Comparison of ENCODE assay signal across 1 cellular context in genomic region chr18:74266161-74266560, GRCh38.
TF ChIP-seq lines count a peak whose summit lies in the region.

No MANE protein-coding gene starts in this region.

TF ChIP-seq in HepG2, 621 proteins besides CTCF, POLR2A, EP300 and RAD21 (continued from another document and continues in another):
- TF ChIP-seq ASH2L (IDR thresholded peaks at IDR 0.05; ENCODE audit: insufficient read length, low read depth, low read length): peak; percentile 61
- no peak for TF ChIP-seq FOXA1 (IDR thresholded peaks at IDR 0.05)
- 0 out of 2 replicates have a peak, but pooled peaks have one; percentile 9 for TF ChIP-seq FOXA1 (CRISPR knock-in tag; IDR thresholded peaks at IDR 0.05)
- TF ChIP-seq ZFP82 (CRISPR knock-in tag; IDR thresholded peaks at IDR 0.05; ENCODE audit: borderline replicate concordance): no peak
- 0 out of 2 replicates have a peak, but pooled peaks have one; percentile 17 for TF ChIP-seq SMC3 (IDR thresholded peaks at IDR 0.05; ENCODE audit: low read length)
- TF ChIP-seq PHF21A (CRISPR knock-in tag; IDR thresholded peaks at IDR 0.05): peak; percentile 69
- TF ChIP-seq, protein P1, sequence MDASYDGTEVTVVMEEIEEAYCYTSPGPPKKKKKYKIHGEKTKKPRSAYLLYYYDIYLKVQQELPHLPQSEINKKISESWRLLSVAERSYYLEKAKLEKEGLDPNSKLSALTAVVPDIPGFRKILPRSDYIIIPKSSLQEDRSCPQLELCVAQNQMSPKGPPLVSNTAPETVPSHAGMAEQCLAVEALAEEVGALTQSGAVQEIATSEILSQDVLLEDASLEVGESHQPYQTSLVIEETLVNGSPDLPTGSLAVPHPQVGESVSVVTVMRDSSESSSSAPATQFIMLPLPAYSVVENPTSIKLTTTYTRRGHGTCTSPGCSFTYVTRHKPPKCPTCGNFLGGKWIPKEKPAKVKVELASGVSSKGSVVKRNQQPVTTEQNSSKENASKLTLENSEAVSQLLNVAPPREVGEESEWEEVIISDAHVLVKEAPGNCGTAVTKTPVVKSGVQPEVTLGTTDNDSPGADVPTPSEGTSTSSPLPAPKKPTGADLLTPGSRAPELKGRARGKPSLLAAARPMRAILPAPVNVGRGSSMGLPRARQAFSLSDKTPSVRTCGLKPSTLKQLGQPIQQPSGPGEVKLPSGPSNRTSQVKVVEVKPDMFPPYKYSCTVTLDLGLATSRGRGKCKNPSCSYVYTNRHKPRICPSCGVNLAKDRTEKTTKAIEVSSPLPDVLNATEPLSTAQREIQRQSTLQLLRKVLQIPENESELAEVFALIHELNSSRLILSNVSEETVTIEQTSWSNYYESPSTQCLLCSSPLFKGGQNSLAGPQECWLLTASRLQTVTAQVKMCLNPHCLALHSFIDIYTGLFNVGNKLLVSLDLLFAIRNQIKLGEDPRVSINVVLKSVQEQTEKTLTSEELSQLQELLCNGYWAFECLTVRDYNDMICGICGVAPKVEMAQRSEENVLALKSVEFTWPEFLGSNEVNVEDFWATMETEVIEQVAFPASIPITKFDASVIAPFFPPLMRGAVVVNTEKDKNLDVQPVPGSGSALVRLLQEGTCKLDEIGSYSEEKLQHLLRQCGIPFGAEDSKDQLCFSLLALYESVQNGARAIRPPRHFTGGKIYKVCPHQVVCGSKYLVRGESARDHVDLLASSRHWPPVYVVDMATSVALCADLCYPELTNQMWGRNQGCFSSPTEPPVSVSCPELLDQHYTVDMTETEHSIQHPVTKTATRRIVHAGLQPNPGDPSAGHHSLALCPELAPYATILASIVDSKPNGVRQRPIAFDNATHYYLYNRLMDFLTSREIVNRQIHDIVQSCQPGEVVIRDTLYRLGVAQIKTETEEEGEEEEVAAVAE (CRISPR knock-in tag; IDR thresholded peaks at IDR 0.05; ENCODE audit: borderline replicate concordance): no peak
- no peak for TF ChIP-seq ZNF431 (CRISPR knock-in tag; IDR thresholded peaks at IDR 0.05; ENCODE audit: borderline replicate concordance, low read depth)
- TF ChIP-seq, protein P2, sequence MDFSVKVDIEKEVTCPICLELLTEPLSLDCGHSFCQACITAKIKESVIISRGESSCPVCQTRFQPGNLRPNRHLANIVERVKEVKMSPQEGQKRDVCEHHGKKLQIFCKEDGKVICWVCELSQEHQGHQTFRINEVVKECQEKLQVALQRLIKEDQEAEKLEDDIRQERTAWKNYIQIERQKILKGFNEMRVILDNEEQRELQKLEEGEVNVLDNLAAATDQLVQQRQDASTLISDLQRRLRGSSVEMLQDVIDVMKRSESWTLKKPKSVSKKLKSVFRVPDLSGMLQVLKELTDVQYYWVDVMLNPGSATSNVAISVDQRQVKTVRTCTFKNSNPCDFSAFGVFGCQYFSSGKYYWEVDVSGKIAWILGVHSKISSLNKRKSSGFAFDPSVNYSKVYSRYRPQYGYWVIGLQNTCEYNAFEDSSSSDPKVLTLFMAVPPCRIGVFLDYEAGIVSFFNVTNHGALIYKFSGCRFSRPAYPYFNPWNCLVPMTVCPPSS (IDR thresholded peaks at IDR 0.05): no peak
- TF ChIP-seq GPBP1L1 (CRISPR knock-in tag; IDR thresholded peaks at IDR 0.05): no peak
- no peak for TF ChIP-seq ZNF33A (CRISPR knock-in tag; IDR thresholded peaks at IDR 0.05; ENCODE audit: borderline replicate concordance)
- peak; percentile 76; the same call in 1 of the 2 replicates for TF ChIP-seq MEIS1 (CRISPR knock-in tag; IDR thresholded peaks at IDR 0.05; ENCODE audit: borderline replicate concordance)
- no peak for TF ChIP-seq ZNF274 (CRISPR knock-in tag; IDR thresholded peaks at IDR 0.05)
- TF ChIP-seq RXRB (CRISPR knock-in tag; IDR thresholded peaks at IDR 0.05; ENCODE audit: borderline replicate concordance): peak; percentile 39; the same call in 1 of the 2 replicates
- peak; percentile 53; the same call in 1 of the 2 replicates for TF ChIP-seq ZNF580 (CRISPR knock-in tag; IDR thresholded peaks at IDR 0.05; ENCODE audit: borderline replicate concordance, low read depth)
- TF ChIP-seq CHD4 (IDR thresholded peaks at IDR 0.05; ENCODE audit: borderline replicate concordance, low read length): no peak
- TF ChIP-seq ZMYM4 (CRISPR knock-in tag; IDR thresholded peaks at IDR 0.05): 0 out of 2 replicates have a peak, but pooled peaks have one; percentile 31
- no peak for TF ChIP-seq SP1 (IDR thresholded peaks at IDR 0.05)
- no peak for TF ChIP-seq SP1 (CRISPR knock-in tag; IDR thresholded peaks at IDR 0.05)
- TF ChIP-seq NONO (IDR thresholded peaks at IDR 0.05): no peak
- no peak for TF ChIP-seq NONO (CRISPR knock-in tag; conservative IDR thresholded peaks at IDR 0.05)
- TF ChIP-seq MEIS2 (CRISPR knock-in tag; IDR thresholded peaks at IDR 0.05): peak; percentile 88
- TF ChIP-seq ZNF17 (CRISPR knock-in tag; IDR thresholded peaks at IDR 0.05): no peak
- no peak for TF ChIP-seq ZNF263 (CRISPR knock-in tag; IDR thresholded peaks at IDR 0.05)
- no peak for TF ChIP-seq BORCS8-MEF2B (CRISPR knock-in tag; IDR thresholded peaks at IDR 0.05)
- peak; percentile 28; the same call in 1 of the 2 replicates for TF ChIP-seq DPF2 (CRISPR knock-in tag; IDR thresholded peaks at IDR 0.05; ENCODE audit: borderline replicate concordance, low read depth)
- no peak for TF ChIP-seq GRHL1 (CRISPR knock-in tag; conservative IDR thresholded peaks at IDR 0.05)
- TF ChIP-seq, protein P3, sequence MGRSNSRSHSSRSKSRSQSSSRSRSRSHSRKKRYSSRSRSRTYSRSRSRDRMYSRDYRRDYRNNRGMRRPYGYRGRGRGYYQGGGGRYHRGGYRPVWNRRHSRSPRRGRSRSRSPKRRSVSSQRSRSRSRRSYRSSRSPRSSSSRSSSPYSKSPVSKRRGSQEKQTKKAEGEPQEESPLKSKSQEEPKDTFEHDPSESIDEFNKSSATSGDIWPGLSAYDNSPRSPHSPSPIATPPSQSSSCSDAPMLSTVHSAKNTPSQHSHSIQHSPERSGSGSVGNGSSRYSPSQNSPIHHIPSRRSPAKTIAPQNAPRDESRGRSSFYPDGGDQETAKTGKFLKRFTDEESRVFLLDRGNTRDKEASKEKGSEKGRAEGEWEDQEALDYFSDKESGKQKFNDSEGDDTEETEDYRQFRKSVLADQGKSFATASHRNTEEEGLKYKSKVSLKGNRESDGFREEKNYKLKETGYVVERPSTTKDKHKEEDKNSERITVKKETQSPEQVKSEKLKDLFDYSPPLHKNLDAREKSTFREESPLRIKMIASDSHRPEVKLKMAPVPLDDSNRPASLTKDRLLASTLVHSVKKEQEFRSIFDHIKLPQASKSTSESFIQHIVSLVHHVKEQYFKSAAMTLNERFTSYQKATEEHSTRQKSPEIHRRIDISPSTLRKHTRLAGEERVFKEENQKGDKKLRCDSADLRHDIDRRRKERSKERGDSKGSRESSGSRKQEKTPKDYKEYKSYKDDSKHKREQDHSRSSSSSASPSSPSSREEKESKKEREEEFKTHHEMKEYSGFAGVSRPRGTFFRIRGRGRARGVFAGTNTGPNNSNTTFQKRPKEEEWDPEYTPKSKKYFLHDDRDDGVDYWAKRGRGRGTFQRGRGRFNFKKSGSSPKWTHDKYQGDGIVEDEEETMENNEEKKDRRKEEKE (IDR thresholded peaks at IDR 0.05): no peak
- TF ChIP-seq JDP2 (CRISPR knock-in tag; IDR thresholded peaks at IDR 0.05; ENCODE audit: borderline replicate concordance): no peak
- TF ChIP-seq ZNF777 (CRISPR knock-in tag; IDR thresholded peaks at IDR 0.05): no peak
- no peak for TF ChIP-seq ZNF513 (CRISPR knock-in tag; conservative IDR thresholded peaks at IDR 0.05)
- no peak for TF ChIP-seq HIVEP1 (CRISPR knock-in tag; IDR thresholded peaks at IDR 0.05)
- TF ChIP-seq ZNF709 (CRISPR knock-in tag; IDR thresholded peaks at IDR 0.05): no peak
- no peak for TF ChIP-seq MED13 (CRISPR knock-in tag; IDR thresholded peaks at IDR 0.05)
- TF ChIP-seq, protein P4, sequence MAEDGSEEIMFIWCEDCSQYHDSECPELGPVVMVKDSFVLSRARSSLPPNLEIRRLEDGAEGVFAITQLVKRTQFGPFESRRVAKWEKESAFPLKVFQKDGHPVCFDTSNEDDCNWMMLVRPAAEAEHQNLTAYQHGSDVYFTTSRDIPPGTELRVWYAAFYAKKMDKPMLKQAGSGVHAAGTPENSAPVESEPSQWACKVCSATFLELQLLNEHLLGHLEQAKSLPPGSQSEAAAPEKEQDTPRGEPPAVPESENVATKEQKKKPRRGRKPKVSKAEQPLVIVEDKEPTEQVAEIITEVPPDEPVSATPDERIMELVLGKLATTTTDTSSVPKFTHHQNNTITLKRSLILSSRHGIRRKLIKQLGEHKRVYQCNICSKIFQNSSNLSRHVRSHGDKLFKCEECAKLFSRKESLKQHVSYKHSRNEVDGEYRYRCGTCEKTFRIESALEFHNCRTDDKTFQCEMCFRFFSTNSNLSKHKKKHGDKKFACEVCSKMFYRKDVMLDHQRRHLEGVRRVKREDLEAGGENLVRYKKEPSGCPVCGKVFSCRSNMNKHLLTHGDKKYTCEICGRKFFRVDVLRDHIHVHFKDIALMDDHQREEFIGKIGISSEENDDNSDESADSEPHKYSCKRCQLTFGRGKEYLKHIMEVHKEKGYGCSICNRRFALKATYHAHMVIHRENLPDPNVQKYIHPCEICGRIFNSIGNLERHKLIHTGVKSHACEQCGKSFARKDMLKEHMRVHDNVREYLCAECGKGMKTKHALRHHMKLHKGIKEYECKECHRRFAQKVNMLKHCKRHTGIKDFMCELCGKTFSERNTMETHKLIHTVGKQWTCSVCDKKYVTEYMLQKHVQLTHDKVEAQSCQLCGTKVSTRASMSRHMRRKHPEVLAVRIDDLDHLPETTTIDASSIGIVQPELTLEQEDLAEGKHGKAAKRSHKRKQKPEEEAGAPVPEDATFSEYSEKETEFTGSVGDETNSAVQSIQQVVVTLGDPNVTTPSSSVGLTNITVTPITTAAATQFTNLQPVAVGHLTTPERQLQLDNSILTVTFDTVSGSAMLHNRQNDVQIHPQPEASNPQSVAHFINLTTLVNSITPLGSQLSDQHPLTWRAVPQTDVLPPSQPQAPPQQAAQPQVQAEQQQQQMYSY (CRISPR knock-in tag; IDR thresholded peaks at IDR 0.05): no peak
- TF ChIP-seq TSC22D2 (CRISPR knock-in tag; IDR thresholded peaks at IDR 0.05; ENCODE audit: borderline replicate concordance): no peak
- TF ChIP-seq NFIB (CRISPR knock-in tag; IDR thresholded peaks at IDR 0.05; ENCODE audit: borderline replicate concordance): no peak
- no peak for TF ChIP-seq REL (CRISPR knock-in tag; conservative IDR thresholded peaks at IDR 0.05)
- no peak for TF ChIP-seq SMYD3 (CRISPR knock-in tag; IDR thresholded peaks at IDR 0.05)
- TF ChIP-seq, protein P5, sequence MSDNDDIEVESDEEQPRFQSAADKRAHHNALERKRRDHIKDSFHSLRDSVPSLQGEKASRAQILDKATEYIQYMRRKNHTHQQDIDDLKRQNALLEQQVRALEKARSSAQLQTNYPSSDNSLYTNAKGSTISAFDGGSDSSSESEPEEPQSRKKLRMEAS (IDR thresholded peaks at IDR 0.05): 0 out of 2 replicates have a peak, but pooled peaks have one; percentile 40
- no peak for TF ChIP-seq SRSF9 (IDR thresholded peaks at IDR 0.05; ENCODE audit: borderline replicate concordance, insufficient read depth, low read depth, low read length, poor library complexity, severe bottlenecking)
- no peak for TF ChIP-seq ZNF337 (CRISPR knock-in tag; IDR thresholded peaks at IDR 0.05; ENCODE audit: borderline replicate concordance, low read depth)
- TF ChIP-seq HMG20A (CRISPR knock-in tag; IDR thresholded peaks at IDR 0.05; ENCODE audit: borderline replicate concordance): peak; percentile 20; the same call in 1 of the 2 replicates
- peak; percentile 65 for TF ChIP-seq HNF4A (CRISPR knock-in tag; IDR thresholded peaks at IDR 0.05)
- TF ChIP-seq ZNF468 (CRISPR knock-in tag; IDR thresholded peaks at IDR 0.05): no peak
- TF ChIP-seq RBAK (CRISPR knock-in tag; IDR thresholded peaks at IDR 0.05): peak; percentile 72; the same call in 1 of the 2 replicates
- TF ChIP-seq SRF (IDR thresholded peaks at IDR 0.05; ENCODE audit: low read depth, low read length): peak; percentile 61; the same call in 1 of the 2 replicates
- TF ChIP-seq ZNF292 (CRISPR knock-in tag; IDR thresholded peaks at IDR 0.05; ENCODE audit: borderline replicate concordance, low read depth): 0 out of 2 replicates have a peak, but pooled peaks have one; percentile 26
- TF ChIP-seq ZNF792 (CRISPR knock-in tag; IDR thresholded peaks at IDR 0.05): peak; percentile 36; the same call in 1 of the 2 replicates
- no peak for TF ChIP-seq NCOA5 (CRISPR knock-in tag; IDR thresholded peaks at IDR 0.05)
